35 cellular contexts compared by ENCODE assay signal in genomic region chr7:125727215-125727614, GRCh38.
"Had no signal": no experiment of that assay in that cellular context is flagged by ENCODE, and none has a peak within 500 bp of the region (broad histone marks: within the 10 kb centered on the region; RNA-seq: fewer than 3 reads in every experiment).

No MANE protein-coding gene starts in this region.

- H3K36me3 ChIP-seq: MG63 had no signal

- H3K4me3 ChIP-seq: MG63 had no signal

- DNase-seq: Karpas-422, Kasumi-1, MG63, MM.1S, MV-4-11, NCI-H1048, NCI-H1092, NCI-H1092 treated with DMSO at 0.1 percent for 48 hours, NCI-H1105, NCI-H1105 treated with DMSO at 0.1 percent for 48 hours, NCI-H1417, NCI-H1417 treated with DMSO at 0.1 percent for 48 hours, NCI-H1436, NCI-H1436 treated with DMSO at 0.1 percent for 48 hours, NCI-H146, NCI-H1694, NCI-H1694 treated with DMSO at 0.1 percent for 48 hours, NCI-H187, NCI-H187 treated with DMSO at 0.1 percent for 48 hours, NCI-H1930, NCI-H2029, NCI-H2029 treated with DMSO at 0.1 percent for 48 hours, NCI-H2081, NCI-H2081 treated with DMSO at 0.1 percent for 48 hours, NCI-H2107, NCI-H2171, NCI-H2171 treated with DMSO at 0.1 percent for 48 hours, NCI-H2227 treated with DMSO at 0.1 percent for 48 hours, NCI-H226, NCI-H345, NCI-H446, NCI-H446 treated with DMSO at 0.1 percent for 48 hours, NCI-H510A, NCI-H510A treated with DMSO at 0.1 percent for 48 hours, NCI-H524 had no signal

- H3K27me3 ChIP-seq: MG63 had no signal

- H3K9me3 ChIP-seq: MG63 had no signal
